ENCODE assay signal across 8 cellular contexts in the genomic region with DNA sequence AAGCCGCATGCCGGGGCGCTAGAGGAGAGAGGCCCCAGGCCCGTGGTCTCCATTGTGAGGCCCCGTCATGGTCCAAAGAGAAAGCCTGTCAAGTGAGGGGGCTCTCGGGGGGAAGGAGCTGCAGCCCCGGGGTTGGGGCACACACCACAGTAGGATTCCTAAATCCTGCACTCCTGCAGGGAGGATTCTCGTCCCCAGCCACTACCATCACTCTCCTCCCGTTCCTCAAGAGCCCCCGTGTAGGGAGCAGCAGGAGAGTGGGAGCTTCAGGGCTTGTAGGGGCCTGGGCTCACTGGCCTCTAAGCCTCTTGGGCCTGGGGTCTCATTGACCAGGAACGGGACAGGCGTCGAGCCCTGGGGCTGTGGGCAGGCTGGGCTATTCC. TPM values are rescaled to one million over a fixed set of nuclear protein-coding genes. Genes with fewer than 3 reads are reported as not detected.
DNase-seq lines count a peak whose midpoint lies in the region; ATAC-seq and TF ChIP-seq lines count a peak whose summit lies in the region.

No MANE protein-coding gene starts in this region.

- H3K9me3 Mint-ChIP-seq in activated CD4-positive, alpha-beta T cell treated with anti-CD3 and anti-CD28 coated beads, Interleukin-2, amount 10 ng/mL, durations not matched to agents 24 days and 14 days = no peaks in the 10 kb centered on the region

- H3K27me3 ChIP-seq in right lobe of liver = no peaks in the 10 kb centered on the region
- H3K27me3 ChIP-seq in thyroid gland = no peaks in the 10 kb centered on the region

- H3K4me1 ChIP-seq in right lobe of liver (peaks cover 0 to 34% (median 17%) of the 10 kb centered on the region in 4 donors), thyroid gland (peaks cover 20 to 34% of the 10 kb centered on the region in 2 donors)

- no peak for DNase-seq in activated CD4-positive, alpha-beta T cell treated with anti-CD3 and anti-CD28 coated beads, Interleukin-2, amount 10 ng/mL, durations not matched to agents 24 days and 14 days
- DNase-seq in activated CD4-positive, alpha-beta T cell treated with anti-CD3 and anti-CD28 coated beads for 4 hours = no peak
- DNase-seq in right lobe of liver = no peak
- no peak for DNase-seq in thyroid gland
- no peak for DNase-seq in COLO829 (ENCODE audit: low spot score)
- DNase-seq in putamen (ENCODE audit: low spot score) = no peak

- ATAC-seq in right lobe of liver (no peak), GM21529 (IDR thresholded peaks at IDR 0.05; ENCODE audit: unreplicated experiment) (no peak)

- 0% methylated on average over 1 of the region's 13 CpGs for WGBS in right lobe of liver (ENCODE audit: insufficient coverage, low coverage, low lambda C conversion rate, missing lambda C conversion rate)
- WGBS in thyroid gland, 2 donors = 29 to 30% methylated on average over 2 to 13 of the region's 13 CpGs

- intact Hi-C loops in activated CD4-positive, alpha-beta T cell treated with anti-CD3 and anti-CD28 coated beads, Interleukin-2, amount 10 ng/mL, durations not matched to agents 24 days and 14 days (cut with micrococcal nuclease) = loop anchor here (2.0 to 10.0 kb wide), 3 partner anchors 51 to 1667 kb away; a partner anchor contains a TSS
- intact Hi-C loops in right lobe of liver (cut with DNase I) (no loop called here), thyroid gland (cut with DNase I) (loop anchor here (5.0 to 10.0 kb wide), 3 partner anchors 105 to 267 kb away; a partner anchor contains a TSS)

- H3K27ac ChIP-seq in angular gyrus (ENCODE audit: low read depth, low read length) = peak overlapping the region; percentile 91
- H3K27ac ChIP-seq in right lobe of liver = peak overlapping the region; percentile 88 to 93 (median 91)
- H3K27ac ChIP-seq in thyroid gland = peak overlapping the region in 2 of 3 donors; percentile 84 to 87

- H3K9me3 ChIP-seq in right lobe of liver (no peaks in the 10 kb centered on the region), thyroid gland (no peaks in the 10 kb centered on the region)

- H3K27me3 Mint-ChIP-seq in activated CD4-positive, alpha-beta T cell treated with anti-CD3 and anti-CD28 coated beads, Interleukin-2, amount 10 ng/mL, durations not matched to agents 24 days and 14 days = no peaks in the 10 kb centered on the region

- H3K4me3 Mint-ChIP-seq in activated CD4-positive, alpha-beta T cell treated with anti-CD3 and anti-CD28 coated beads, Interleukin-2, amount 10 ng/mL, durations not matched to agents 24 days and 14 days = peak overlapping the region; percentile 91

- TF ChIP-seq POLR2A in right lobe of liver (IDR thresholded peaks at IDR 0.05) (no peak), thyroid gland (IDR thresholded peaks at IDR 0.05) (no peak)

- peaks cover 19% of the 10 kb centered on the region for H3K4me1 Mint-ChIP-seq in activated CD4-positive, alpha-beta T cell treated with anti-CD3 and anti-CD28 coated beads, Interleukin-2, amount 10 ng/mL, durations not matched to agents 24 days and 14 days

- H3K4me3 ChIP-seq in right lobe of liver (peak overlapping the region; percentile 69 to 94 (median 84)), thyroid gland (replicated peaks in 1 of 3) (peak overlapping the region in 1 of 3 donors; percentile 72)

- peak overlapping the region; percentile 66 for H3K27ac Mint-ChIP-seq in activated CD4-positive, alpha-beta T cell treated with anti-CD3 and anti-CD28 coated beads, Interleukin-2, amount 10 ng/mL, durations not matched to agents 24 days and 14 days

- H3K36me3 Mint-ChIP-seq in activated CD4-positive, alpha-beta T cell treated with anti-CD3 and anti-CD28 coated beads, Interleukin-2, amount 10 ng/mL, durations not matched to agents 24 days and 14 days (ENCODE audit: low read depth) = peaks cover 6% of the 10 kb centered on the region

- H3K36me3 ChIP-seq in right lobe of liver (no peaks in the 10 kb centered on the region), thyroid gland (no peaks in the 10 kb centered on the region)

- TF ChIP-seq CTCF in right lobe of liver (IDR thresholded peaks at IDR 0.05) = no peak
- no peak for TF ChIP-seq CTCF in thyroid gland (IDR thresholded peaks at IDR 0.05)

RNA-seq across cellular contexts. Expression of a gene that starts 0.8 kb away (rescaled TPM):
- total RNA-seq in activated CD4-positive, alpha-beta T cell treated with anti-CD3 and anti-CD28 coated beads, Interleukin-2, amount 10 ng/mL, durations not matched to agents 24 days and 14 days = 0.68 and 1.5 TPM in 2 replicates
- total RNA-seq in right lobe of liver (1 to 10 TPM; 1.4 to 4.3 (median 2.5) TPM), thyroid gland (10 to 100 TPM in 1 of 4 donors, 1 to 10 TPM in 3; 3.9 to 10.7 (median 6.9) TPM)

RNA-seq across cellular contexts. Expression of a gene that starts 0.9 kb away (rescaled TPM):
- total RNA-seq in activated CD4-positive, alpha-beta T cell treated with anti-CD3 and anti-CD28 coated beads, Interleukin-2, amount 10 ng/mL, durations not matched to agents 24 days and 14 days = 12.7 and 13.8 TPM in 2 replicates
- total RNA-seq in right lobe of liver = 1 to 10 TPM; 4.4 to 8.9 (median 7.3) TPM
- 10 to 100 TPM; 14.2 to 33.2 (median 21.9) TPM for total RNA-seq in thyroid gland

RNA-seq across cellular contexts. Expression of a gene that starts 6.7 kb away (rescaled TPM):
- 13.5 and 14.0 TPM in 2 replicates for total RNA-seq in activated CD4-positive, alpha-beta T cell treated with anti-CD3 and anti-CD28 coated beads, Interleukin-2, amount 10 ng/mL, durations not matched to agents 24 days and 14 days
- total RNA-seq in right lobe of liver (1 to 10 TPM; 1.3 to 4.8 (median 2.6) TPM), thyroid gland (1 to 10 TPM; 2.5 to 8.8 (median 5.0) TPM)

RNA-seq across cellular contexts. Expression of a gene that starts 7.4 kb away (rescaled TPM):
- total RNA-seq in activated CD4-positive, alpha-beta T cell treated with anti-CD3 and anti-CD28 coated beads, Interleukin-2, amount 10 ng/mL, durations not matched to agents 24 days and 14 days = 54.0 and 55.1 TPM in 2 replicates
- total RNA-seq in right lobe of liver (1 to 10 TPM; 4.0 to 8.2 (median 5.9) TPM), thyroid gland (10 to 100 TPM in 3 of 4 donors, 1 to 10 TPM in 1; 9.3 to 28.7 (median 21.5) TPM)

RNA-seq across cellular contexts. Expression of a gene that starts 22.5 kb away (rescaled TPM):
- 219 and 229 TPM in 2 replicates for total RNA-seq in activated CD4-positive, alpha-beta T cell treated with anti-CD3 and anti-CD28 coated beads, Interleukin-2, amount 10 ng/mL, durations not matched to agents 24 days and 14 days
- total RNA-seq in right lobe of liver = 1 to 10 TPM in 3 of 6 experiments, under 1 TPM in 3; 0.39 to 3.4 (median 0.88) TPM
- 1 to 10 TPM in 2 of 4 donors, under 1 TPM in 2; 0.22 to 1.3 (median 0.92) TPM for total RNA-seq in thyroid gland

Comparison
In these comparisons a context has a peak if more than half of its experiments do, and no peak if none do; other contexts are left out.
1. intact Hi-C loops: an anchor here in activated CD4-positive, alpha-beta T cell treated with anti-CD3 and anti-CD28 coated beads, Interleukin-2, amount 10 ng/mL, durations not matched to agents 24 days and 14 days (2.0 to 10.0 kb wide) and thyroid gland (5.0 to 10.0 kb wide); none called in right lobe of liver.